23 cellular contexts compared by ENCODE assay signal in the genomic region with DNA sequence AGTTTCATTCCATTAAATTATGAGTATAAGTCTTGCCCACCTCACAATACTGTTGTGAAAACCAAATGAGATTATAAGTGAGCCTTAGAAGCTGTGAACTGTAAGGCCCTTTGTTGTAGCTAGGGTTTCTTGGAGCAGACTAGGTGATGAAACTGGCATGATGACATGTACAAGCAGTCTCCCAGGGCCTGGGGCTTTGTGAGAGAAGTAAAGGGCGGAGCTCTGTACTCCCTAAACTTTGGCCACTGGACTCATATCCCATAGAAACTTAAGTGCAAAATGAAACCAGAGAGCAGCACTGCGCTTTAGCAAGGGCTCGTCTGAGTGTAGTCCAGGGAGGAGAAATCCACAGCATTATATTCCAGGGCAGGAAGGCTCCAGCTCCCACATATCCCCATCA.
DNase-seq lines count a peak whose midpoint lies in the region; ATAC-seq and TF ChIP-seq lines count a peak whose summit lies in the region.
"Had no signal": no experiment of that assay in that cellular context is flagged by ENCODE, and none has a peak within 500 bp of the region (broad histone marks: within the 10 kb centered on the region; RNA-seq: fewer than 3 reads in every experiment).

No MANE protein-coding gene starts in this region.

- peaks cover 0 to 5% of the 10 kb centered on the region in 2 donors for H3K9me3 ChIP-seq in right atrium auricular region
- H3K9me3 ChIP-seq in mammary epithelial cell (replicated peaks; ENCODE audit: insufficient read depth, low read length), result peaks cover 8% of the 10 kb centered on the region
- H3K9me3 ChIP-seq: A549; BE2C; BLaER1 treated with 17β-estradiol and CSF1 and Interleukin-3, amounts not matched to agents 10 nM and 100 nM had no signal

- H3K4me1 ChIP-seq in right atrium auricular region, result no peaks in the 10 kb centered on the region
- H3K4me1 ChIP-seq in mammary epithelial cell (ENCODE audit: insufficient read depth, low read length), result no peaks in the 10 kb centered on the region
- H3K4me1 ChIP-seq: A549; BE2C; BLaER1 treated with 17β-estradiol and CSF1 and Interleukin-3, amounts not matched to agents 10 nM and 100 nM had no signal

- intact Hi-C loops in Right ventricle myocardium superior (cut with DNase I), result no loop called here
- intact Hi-C loops in mammary epithelial cell (cut with micrococcal nuclease), result no loop called here

- DNase-seq in Right ventricle myocardium superior (no peak), right atrium auricular region (ENCODE audit: low spot score) (no peak), SK-MEL-5 (ENCODE audit: low read depth, low spot score) (peak; percentile 12), fibroblast of the aortic adventitia (ENCODE audit: low read depth) (peak; percentile 13), left kidney (ENCODE audit: low read depth, low spot score) (peak; percentile 1), cerebellar nuclear complex (lab: John Stamatoyannopoulos, UW) (no peak), mammary epithelial cell (no peak), NCI-H2171 (lab: John Stamatoyannopoulos, UW) (no peak)
- DNase-seq: 8988T; ACHN; AML-193; BE2C; CD4-positive, alpha-beta T cell; CD8-positive, alpha-beta memory T cell; DMS 273 treated with DMSO at 0.1 percent for 48 hours; DMS79; EL; GDM1; H9 had no signal

- H4K20me1 ChIP-seq in mammary epithelial cell (ENCODE audit: insufficient read depth, low read length), result no peaks in the 10 kb centered on the region
- H4K20me1 ChIP-seq: BLaER1 treated with 17β-estradiol and CSF1 and Interleukin-3, amounts not matched to agents 10 nM and 100 nM had no signal

- WGBS in mammary epithelial cell (ENCODE audit: low coverage, missing lambda C conversion rate), result 10% methylated on average over 3 of the region's 3 CpGs

- H3K4me3 ChIP-seq in right atrium auricular region (no peak overlapping the region), fibroblast of the aortic adventitia (ENCODE audit: low read depth, low read length) (no peak overlapping the region), mammary epithelial cell (replicated peaks in 1 of 3; ENCODE audit: insufficient read depth in 1 of 3, low read depth in 2 of 3, low read length in 3 of 3) (no peak overlapping the region)
- H3K4me3 ChIP-seq: A549; BLaER1 treated with 17β-estradiol and CSF1 and Interleukin-3, amounts not matched to agents 10 nM and 100 nM; GM23338 had no signal

- no TSS peak for BruUV-seq in mammary epithelial cell (replicated peaks; lab: Mats Ljungman, UMichigan)

- peak; percentile 55 for ATAC-seq in Right ventricle myocardium superior (ENCODE audit: poor library complexity)
- ATAC-seq: A549, GM23338, HCT116 had no signal

- H3K79me2 ChIP-seq in mammary epithelial cell (ENCODE audit: insufficient read depth, low read length), result no peaks in the 10 kb centered on the region

- in situ Hi-C loops in SK-MEL-5 (cut with HindIII; ENCODE audit: low pct_unique_long_range_greater_than_20kb, low sequenced_read_pairs), result no loop called here
- in situ Hi-C loops in mammary epithelial cell (cut with MboI; ENCODE audit: low sequenced_read_pairs in 2 of 2), result no loop called here

- no peaks in the 10 kb centered on the region for H3K36me3 ChIP-seq in right atrium auricular region
- no peaks in the 10 kb centered on the region for H3K36me3 ChIP-seq in mammary epithelial cell (ENCODE audit: insufficient read depth, low read length)
- H3K36me3 ChIP-seq: BE2C; BLaER1 treated with 17β-estradiol and CSF1 and Interleukin-3, amounts not matched to agents 10 nM and 100 nM had no signal

- CTCF ChIA-PET in mammary epithelial cell (lab: Charles Lee; ENCODE audit: low non-redundant PET), result no interaction called here

- dilution Hi-C loops in mammary epithelial cell (cut with HindIII; ENCODE audit: low sequenced_read_pairs), result no loop called here

- TF ChIP-seq CTCF in right atrium auricular region (IDR thresholded peaks at IDR 0.05) (no peak), fibroblast of the aortic adventitia (IDR thresholded peaks at IDR 0.05; ENCODE audit: insufficient read depth, low read length) (no peak), mammary epithelial cell (conservative IDR thresholded peaks at IDR 0.05 in 1 of 2, IDR thresholded peaks at IDR 0.05 in 1 of 2; ENCODE audit: extremely low read depth in 1 of 2, insufficient read depth in 1 of 2, low read depth in 1 of 2, low read length in 2 of 2) (no peak)

- no peak overlapping the region for H2AFZ ChIP-seq in mammary epithelial cell (ENCODE audit: low read depth, low read length)
- H2AFZ ChIP-seq: GM23338 had no signal

- H3K4me2 ChIP-seq in mammary epithelial cell (ENCODE audit: insufficient read depth, low read depth, low read length), result no peak overlapping the region
- H3K4me2 ChIP-seq: A549; BLaER1 treated with 17β-estradiol and CSF1 and Interleukin-3, amounts not matched to agents 10 nM and 100 nM; GM23338 had no signal

- no peak overlapping the region for H3K27ac ChIP-seq in right atrium auricular region
- H3K27ac ChIP-seq in mammary epithelial cell (ENCODE audit: insufficient read depth, low read depth, low read length), result no peak overlapping the region
- H3K27ac ChIP-seq: A549; BLaER1 treated with 17β-estradiol and CSF1 and Interleukin-3, amounts not matched to agents 10 nM and 100 nM had no signal

- no peak overlapping the region for H3K9ac ChIP-seq in mammary epithelial cell (ENCODE audit: insufficient read depth, low read length)
- H3K9ac ChIP-seq: BLaER1 treated with 17β-estradiol and CSF1 and Interleukin-3, amounts not matched to agents 10 nM and 100 nM had no signal

- H3K27me3 ChIP-seq in right atrium auricular region, result no peaks in the 10 kb centered on the region
- H3K27me3 ChIP-seq in mammary epithelial cell (ENCODE audit: insufficient read depth, low read length), result no peaks in the 10 kb centered on the region
- H3K27me3 ChIP-seq: BE2C had no signal

Comparison
In these comparisons a context has a peak if more than half of its experiments do, and no peak if none do; other contexts are left out.
1. DNase-seq: peak in SK-MEL-5 (single experiment), fibroblast of the aortic adventitia (single experiment) and left kidney (single experiment); none in Right ventricle myocardium superior (single experiment), right atrium auricular region (single experiment), cerebellar nuclear complex (0 of 2), mammary epithelial cell (single experiment) and NCI-H2171 (single experiment).